In genomic region chrX:119757646-119757978, GRCh38 we compare ENCODE assay signal across 8 cellular contexts. TPM values are rescaled to one million over a fixed set of nuclear protein-coding genes. Genes with fewer than 3 reads are reported as not detected.
DNase-seq lines count a peak whose midpoint lies in the region; ATAC-seq, FAIRE-seq and TF ChIP-seq lines count a peak whose summit lies in the region.

No MANE protein-coding gene starts in this region.

- H3K9me2 ChIP-seq in OCI-LY7 (ENCODE audit: insufficient read depth, low read length), result no peaks in the 10 kb centered on the region

- POLR2A ChIA-PET in OCI-LY7 (lab: Charles Lee), result interaction anchor here (1.0 to 1.6 kb wide), 3 partner anchors 18 to 138 kb away, joined by 4 to 5 read pairs (median 4); partner anchors contain the start of gene RPL39

- WGBS in prostate gland, result 52% methylated on average over 10 of the region's 12 CpGs

- H3K4me2 ChIP-seq in OCI-LY7 (ENCODE audit: low read length), result peak overlapping the region; percentile 87

- BruUV-seq in OCI-LY7 (replicated peaks; lab: Mats Ljungman, UMichigan), result no TSS peak

- CTCF ChIA-PET in OCI-LY7 (lab: Charles Lee; ENCODE audit: unreplicated experiment), result interaction anchor here (0.6 to 0.7 kb wide), 2 partner anchors 18 to 156 kb away, joined by 3 read pairs; no protein-coding TSS in a partner anchor

- FAIRE-seq in GM19239 (lab: Jason Lieb, UNC), result peak; percentile 89

- DNase-seq in GM19239 (ENCODE audit: insufficient read length, low spot score) (no peak), OCI-LY7 (ENCODE audit: low spot score) (no peak), epithelial cell of proximal tubule (ENCODE audit: low read depth) (no peak), prostate gland (ENCODE audit: low spot score) (no peak), hepatic stellate cell (ENCODE audit: low spot score) (no peak)

- no peak for ATAC-seq in HG03108 (IDR thresholded peaks at IDR 0.05; ENCODE audit: unreplicated experiment)
- ATAC-seq in HG02938 (IDR thresholded peaks at IDR 0.05; ENCODE audit: unreplicated experiment), result no peak
- ATAC-seq in HG03469 (IDR thresholded peaks at IDR 0.05; ENCODE audit: unreplicated experiment), result no peak

- intact Hi-C loops in OCI-LY7 (cut with micrococcal nuclease; ENCODE audit: unreplicated experiment), result loop anchor here (10.0 kb wide), 1 partner anchor 153 kb away; the partner anchor contains the start of gene NKRF
- intact Hi-C loops in prostate gland (cut with DNase I), result no loop called here

- H3K4me1 ChIP-seq in OCI-LY7 (ENCODE audit: insufficient read depth, low read length, poor library complexity, severe bottlenecking) (peaks cover 66% of the 10 kb centered on the region), prostate gland (replicated peaks) (no peaks in the 10 kb centered on the region)

- H3K27ac ChIP-seq in OCI-LY7 (ENCODE audit: low read depth, low read length, poor library complexity, severe bottlenecking) (no peak overlapping the region), prostate gland (no peak overlapping the region)

- H3K9me3 ChIP-seq in OCI-LY7 (ENCODE audit: low read length) (no peaks in the 10 kb centered on the region), prostate gland (no peaks in the 10 kb centered on the region)

- no peaks in the 10 kb centered on the region for H3K36me3 ChIP-seq in OCI-LY7 (ENCODE audit: insufficient read depth, low read length)
- H3K36me3 ChIP-seq in prostate gland, result no peaks in the 10 kb centered on the region

- no peaks in the 10 kb centered on the region for H3K27me3 ChIP-seq in prostate gland (replicated peaks; ENCODE audit: insufficient read depth)

- TF ChIP-seq POLR2A in prostate gland (IDR thresholded peaks at IDR 0.05), result no peak

- no peaks in the 10 kb centered on the region for H3K79me2 ChIP-seq in OCI-LY7 (ENCODE audit: insufficient read depth, low read depth, low read length)

- H4K20me1 ChIP-seq in OCI-LY7 (ENCODE audit: insufficient read depth, low read length), result no peaks in the 10 kb centered on the region

- TF ChIP-seq CTCF in OCI-LY7 (conservative IDR thresholded peaks at IDR 0.05; ENCODE audit: low read length) (no peak), epithelial cell of proximal tubule (conservative IDR thresholded peaks at IDR 0.05; ENCODE audit: low read depth, low read length) (no peak), prostate gland (IDR thresholded peaks at IDR 0.05) (no peak)

- H2AFZ ChIP-seq in OCI-LY7 (ENCODE audit: low read length), result peak overlapping the region; percentile 91

- H3K4me3 ChIP-seq in OCI-LY7 (ENCODE audit: low read depth, low read length, poor library complexity, severe bottlenecking) (peak overlapping the region; percentile 65), epithelial cell of proximal tubule (ENCODE audit: low read depth, low read length) (peak overlapping the region; percentile 52), prostate gland (peak overlapping the region; percentile 35 to 37)

RNA-seq across cellular contexts. Expression of gene SOWAHD, which starts 0.8 kb away (rescaled TPM):
- not detected in 2 replicates for total RNA-seq in OCI-LY7 (2014; rRNA removed; shearing (Covaris generic))
- total RNA-seq in OCI-LY7 (2022) (0.29 and 0.55 TPM in 2 replicates), epithelial cell of proximal tubule (not detected in 2 replicates), prostate gland (10 to 100 TPM in 1 of 2 donors, not detected in 1; 13.9 TPM)

RNA-seq across cellular contexts. Expression of gene RPL39, which starts 33.8 kb away (rescaled TPM):
- 1,897 and 2,118 TPM in 2 replicates for total RNA-seq in OCI-LY7 (2014; rRNA removed; shearing (Covaris generic))
- total RNA-seq in OCI-LY7 (2022) (2,029 and 2,070 TPM in 2 replicates), epithelial cell of proximal tubule (4,262 and 7,744 TPM in 2 replicates), prostate gland (1,000 to 10,000 TPM; 2,133 to 2,412 TPM)
